19 cellular contexts compared by ENCODE assay signal in genomic region chr21:32248616-32249550, GRCh38. TPM values are rescaled to one million over a fixed set of nuclear protein-coding genes. Genes with fewer than 3 reads are reported as not detected.
DNase-seq lines count a peak whose midpoint lies in the region; ATAC-seq and TF ChIP-seq lines count a peak whose summit lies in the region.
"Had no signal": no experiment of that assay in that cellular context is flagged by ENCODE, and none has a peak within 500 bp of the region (broad histone marks: within the 10 kb centered on the region; RNA-seq: fewer than 3 reads in every experiment).

No MANE protein-coding gene starts in this region.

- no peaks in the 10 kb centered on the region for H3K79me2 ChIP-seq in hepatocyte
- no peaks in the 10 kb centered on the region for H3K79me2 ChIP-seq in mammary epithelial cell (ENCODE audit: insufficient read depth, low read length)

- H3K9me3 ChIP-seq in hepatocyte (ENCODE audit: low read depth): no peaks in the 10 kb centered on the region
- H3K9me3 ChIP-seq in mammary epithelial cell (replicated peaks; ENCODE audit: insufficient read depth, low read length): no peaks in the 10 kb centered on the region
- H3K9me3 ChIP-seq: body of pancreas, Caco-2, lower lobe of right lung, neutrophil had no signal

- no peak for ATAC-seq in HG03521 (IDR thresholded peaks at IDR 0.05; ENCODE audit: unreplicated experiment)
- ATAC-seq in GM19324 (IDR thresholded peaks at IDR 0.05; ENCODE audit: low FRiP score, unreplicated experiment): no peak
- ATAC-seq: activated CD8-positive, alpha-beta memory T cell treated with anti-CD3 and anti-CD28 coated beads, Interleukin-2, amount 10 ng/mL, durations not matched to agents 7 days and 5 days; body of pancreas; lower lobe of right lung; stimulated activated effector memory CD8-positive, alpha-beta T cell treated with anti-CD3 and anti-CD28 coated beads, Interleukin-12 subunit alpha, Interleukin-12 subunit beta, amount 100 ng/mL, for 72 hours had no signal

- no peaks in the 10 kb centered on the region for H4K20me1 ChIP-seq in hepatocyte (ENCODE audit: insufficient read depth, poor library complexity, severe bottlenecking)
- no peaks in the 10 kb centered on the region for H4K20me1 ChIP-seq in mammary epithelial cell (ENCODE audit: insufficient read depth, low read length)

- H3K4me3 ChIP-seq in hepatocyte: no peak overlapping the region
- no peak overlapping the region for H3K4me3 ChIP-seq in mammary epithelial cell (replicated peaks in 1 of 3; ENCODE audit: insufficient read depth in 1 of 3, low read depth in 2 of 3, low read length in 3 of 3)
- H3K4me3 ChIP-seq: body of pancreas, lower lobe of right lung had no signal

- H3K4me1 ChIP-seq in hepatocyte (ENCODE audit: insufficient read depth): peaks cover 4% of the 10 kb centered on the region
- H3K4me1 ChIP-seq in mammary epithelial cell (ENCODE audit: insufficient read depth, low read length): no peaks in the 10 kb centered on the region
- H3K4me1 ChIP-seq: body of pancreas, Caco-2, lower lobe of right lung had no signal

- H3K27me3 ChIP-seq in hepatocyte (no peaks in the 10 kb centered on the region), mammary epithelial cell (ENCODE audit: insufficient read depth, low read length) (no peaks in the 10 kb centered on the region)
- H3K27me3 ChIP-seq: body of pancreas had no signal

- DNase-seq in COR-L47 (lab: John Stamatoyannopoulos, UW): peak; percentile 84
- peak; percentile 60 for DNase-seq in NCI-H1436 (lab: John Stamatoyannopoulos, UW)
- peak; percentile 62 for DNase-seq in NCI-H82 treated with DMSO at 0.1 percent for 48 hours (lab: John Stamatoyannopoulos, UW; ENCODE audit: unreplicated experiment)
- no peak for DNase-seq in hepatocyte (ENCODE audit: low spot score)
- no peak for DNase-seq in mammary epithelial cell
- no peak for DNase-seq in ACHN
- DNase-seq: activated CD8-positive, alpha-beta memory T cell treated with anti-CD3 and anti-CD28 coated beads, Interleukin-2, amount 10 ng/mL, durations not matched to agents 7 days and 5 days; activated naive CD4-positive, alpha-beta T cell; body of pancreas; Caco-2; lower lobe of right lung; NCI-H524 treated with DMSO at 0.1 percent for 48 hours; T-helper 1 cell; trophoblast cell had no signal

- in situ Hi-C loops in mammary epithelial cell (cut with MboI; ENCODE audit: low sequenced_read_pairs in 2 of 2): no loop called here
- in situ Hi-C loops in ACHN (cut with HindIII; ENCODE audit: low pct_ligation_motif_present, low pct_unique_long_range_greater_than_20kb, low sequenced_read_pairs): no loop called here

- TF ChIP-seq CTCF in hepatocyte (IDR thresholded peaks at IDR 0.05; ENCODE audit: poor library complexity): no peak
- TF ChIP-seq CTCF in mammary epithelial cell (conservative IDR thresholded peaks at IDR 0.05 in 1 of 2, IDR thresholded peaks at IDR 0.05 in 1 of 2; ENCODE audit: extremely low read depth in 1 of 2, insufficient read depth in 1 of 2, low read depth in 1 of 2, low read length in 2 of 2): no peak

- H3K9ac ChIP-seq in mammary epithelial cell (ENCODE audit: insufficient read depth, low read length): no peak overlapping the region

- H2AFZ ChIP-seq in hepatocyte (no peak overlapping the region), mammary epithelial cell (ENCODE audit: low read depth, low read length) (no peak overlapping the region)

- H3K27ac ChIP-seq in hepatocyte (peak overlapping the region; percentile 64), mammary epithelial cell (ENCODE audit: insufficient read depth, low read depth, low read length) (no peak overlapping the region)
- H3K27ac ChIP-seq: body of pancreas, lower lobe of right lung, neutrophil had no signal

- H3K9me2 ChIP-seq in hepatocyte (replicated peaks; ENCODE audit: insufficient read depth): no peaks in the 10 kb centered on the region

- CTCF ChIA-PET in mammary epithelial cell (lab: Charles Lee; ENCODE audit: low non-redundant PET): no interaction called here

- no peaks in the 10 kb centered on the region for H3K36me3 ChIP-seq in hepatocyte (replicated peaks; ENCODE audit: insufficient read depth, low read depth)
- H3K36me3 ChIP-seq in mammary epithelial cell (ENCODE audit: insufficient read depth, low read length): no peaks in the 10 kb centered on the region
- H3K36me3 ChIP-seq: lower lobe of right lung, neutrophil had no signal

- H3K4me2 ChIP-seq in hepatocyte (peak overlapping the region; percentile 24), mammary epithelial cell (ENCODE audit: insufficient read depth, low read depth, low read length) (no peak overlapping the region)

- intact Hi-C loops in mammary epithelial cell (cut with micrococcal nuclease): no loop called here

- dilution Hi-C loops in mammary epithelial cell (cut with HindIII; ENCODE audit: low sequenced_read_pairs): no loop called here

- WGBS in hepatocyte (ENCODE audit: low lambda C conversion rate, missing lambda C conversion rate): 73% methylated on average over 12 of the region's 12 CpGs
- 91% methylated on average over 12 of the region's 12 CpGs for WGBS in mammary epithelial cell (ENCODE audit: low coverage, missing lambda C conversion rate)

- BruUV-seq in mammary epithelial cell (replicated peaks; lab: Mats Ljungman, UMichigan): no TSS peak

RNA-seq across cellular contexts. Expression of gene MIS18A, which starts 30.0 kb away (rescaled TPM):
- total RNA-seq in hepatocyte (7.6 and 9.4 TPM in 2 replicates), mammary epithelial cell (10 to 100 TPM in 1 of 2 donors, 1 to 10 TPM in 1; 4.3 to 14.8 TPM)
- polyA plus RNA-seq in hepatocyte (7.7 and 11.2 TPM in 2 replicates), mammary epithelial cell (14.3 TPM)
- polyA minus RNA-seq in mammary epithelial cell: 0.93 TPM

RNA-seq across cellular contexts. Expression of gene MRAP, which starts 49.8 kb away (rescaled TPM):
- 0.24 and 0.33 TPM in 2 replicates for total RNA-seq in hepatocyte
- polyA plus RNA-seq in hepatocyte: 0.77 TPM in 1 of 2 replicates, not detected in the other
- total RNA-seq in mammary epithelial cell: not detected
- not detected for polyA plus RNA-seq in mammary epithelial cell
- polyA minus RNA-seq in mammary epithelial cell: not detected
- total RNA-seq: activated CD8-positive, alpha-beta memory T cell treated with anti-CD3 and anti-CD28 coated beads, Interleukin-2, amount 10 ng/mL, durations not matched to agents 7 days and 5 days; Caco-2; lower lobe of right lung; RPMI7951 had no signal

Comparison
In these comparisons a context has a peak if more than half of its experiments do, and no peak if none do; other contexts are left out.
1. DNase-seq: peak in COR-L47 (single experiment), NCI-H1436 (single experiment) and NCI-H82 treated with DMSO at 0.1 percent for 48 hours (single experiment); none in hepatocyte (single experiment), mammary epithelial cell (single experiment) and ACHN (single experiment).